8 cellular contexts compared by ENCODE assay signal in the genomic region with DNA sequence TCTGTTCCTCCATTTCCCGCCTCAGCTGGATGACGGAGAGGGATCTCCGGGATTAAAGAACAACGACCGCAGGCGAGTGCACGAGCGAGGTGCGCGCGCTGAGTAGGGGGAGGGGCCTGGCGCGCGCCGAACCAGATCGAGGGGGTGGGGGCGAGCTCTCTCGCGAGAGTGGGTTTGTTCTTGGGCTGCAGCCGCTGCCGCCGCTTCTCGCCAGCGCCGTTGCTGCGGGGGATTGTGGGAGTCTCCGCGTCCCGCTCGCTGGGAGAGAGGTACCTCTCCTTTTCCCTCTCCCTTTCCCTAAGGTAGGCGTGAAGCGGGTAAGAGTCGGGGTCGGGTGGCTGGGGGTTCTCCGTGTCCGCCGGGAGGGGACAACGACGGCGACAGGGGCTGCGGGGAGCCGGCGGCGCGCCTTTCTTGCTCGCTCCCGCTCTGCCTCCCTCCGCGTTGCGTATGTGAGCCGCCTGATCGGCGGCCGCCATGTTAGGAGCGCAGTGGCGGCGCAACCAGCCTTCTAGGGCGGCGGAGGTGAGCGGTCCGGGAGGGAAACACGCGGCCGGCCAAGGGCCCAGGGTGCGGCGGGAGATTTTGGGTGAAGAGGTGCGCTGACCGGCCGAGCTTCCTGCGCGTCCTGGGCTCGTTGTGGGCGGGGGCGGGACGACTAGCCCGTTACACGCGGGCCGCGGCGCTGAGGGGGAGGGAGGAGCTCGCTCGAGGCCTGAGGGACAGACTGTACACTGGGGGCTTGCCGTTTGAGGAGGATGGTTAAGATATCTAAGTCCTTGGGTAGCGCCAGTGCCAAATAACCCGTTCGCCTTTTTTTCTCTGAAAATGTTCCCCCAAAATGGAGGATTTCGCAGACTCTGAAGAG. TPM values are rescaled to one million over a fixed set of nuclear protein-coding genes. Genes with fewer than 3 reads are reported as not detected.
DNase-seq lines count a peak whose midpoint lies in the region; ATAC-seq lines count a peak whose summit lies in the region.

A gene with protein sequence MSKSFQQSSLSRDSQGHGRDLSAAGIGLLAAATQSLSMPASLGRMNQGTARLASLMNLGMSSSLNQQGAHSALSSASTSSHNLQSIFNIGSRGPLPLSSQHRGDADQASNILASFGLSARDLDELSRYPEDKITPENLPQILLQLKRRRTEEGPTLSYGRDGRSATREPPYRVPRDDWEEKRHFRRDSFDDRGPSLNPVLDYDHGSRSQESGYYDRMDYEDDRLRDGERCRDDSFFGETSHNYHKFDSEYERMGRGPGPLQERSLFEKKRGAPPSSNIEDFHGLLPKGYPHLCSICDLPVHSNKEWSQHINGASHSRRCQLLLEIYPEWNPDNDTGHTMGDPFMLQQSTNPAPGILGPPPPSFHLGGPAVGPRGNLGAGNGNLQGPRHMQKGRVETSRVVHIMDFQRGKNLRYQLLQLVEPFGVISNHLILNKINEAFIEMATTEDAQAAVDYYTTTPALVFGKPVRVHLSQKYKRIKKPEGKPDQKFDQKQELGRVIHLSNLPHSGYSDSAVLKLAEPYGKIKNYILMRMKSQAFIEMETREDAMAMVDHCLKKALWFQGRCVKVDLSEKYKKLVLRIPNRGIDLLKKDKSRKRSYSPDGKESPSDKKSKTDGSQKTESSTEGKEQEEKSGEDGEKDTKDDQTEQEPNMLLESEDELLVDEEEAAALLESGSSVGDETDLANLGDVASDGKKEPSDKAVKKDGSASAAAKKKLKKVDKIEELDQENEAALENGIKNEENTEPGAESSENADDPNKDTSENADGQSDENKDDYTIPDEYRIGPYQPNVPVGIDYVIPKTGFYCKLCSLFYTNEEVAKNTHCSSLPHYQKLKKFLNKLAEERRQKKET (plus strand): TSS at position 237 of the 868 bp plus-strand sequence. CDS start 13,676 bp downstream, outside the sequence.

- H3K27me3 Mint-ChIP-seq in activated CD8-positive, alpha-beta memory T cell treated with anti-CD3 and anti-CD28 coated beads, Interleukin-2, amount 10 ng/mL, durations not matched to agents 7 days and 5 days = no peaks in the 10 kb centered on the region

- H3K4me2 ChIP-seq in mesendoderm (ENCODE audit: low read length) = peak within 1 kb of the TSS; percentile 75

- peak within 1 kb of the TSS; percentile 100 for H3K4me3 Mint-ChIP-seq in activated CD8-positive, alpha-beta memory T cell treated with anti-CD3 and anti-CD28 coated beads, Interleukin-2, amount 10 ng/mL, durations not matched to agents 7 days and 5 days

- H3K27me3 ChIP-seq in NT2/D1 (ENCODE audit: insufficient read depth, insufficient read length) (no peaks in the 10 kb centered on the region), endocrine pancreas (ENCODE audit: control insufficient read depth, insufficient read depth, low read length) (no peaks in the 10 kb centered on the region), mesendoderm (ENCODE audit: insufficient read depth, low read length, poor library complexity) (no peaks in the 10 kb centered on the region)

- H3K4me1 ChIP-seq in NT2/D1 (ENCODE audit: insufficient read depth, insufficient read length) (no peaks in the 10 kb centered on the region), endocrine pancreas (ENCODE audit: control insufficient read depth, insufficient read depth, low read length) (peaks cover 22% of the 10 kb centered on the region), mesendoderm (ENCODE audit: control insufficient read depth, low read depth, low read length) (peaks cover 7% of the 10 kb centered on the region)

- no peak within 1 kb of the TSS for H2BK15ac ChIP-seq in mesendoderm (replicated peaks; ENCODE audit: low read depth)

- peak within 1 kb of the TSS; percentile 48 for H3K23ac ChIP-seq in mesendoderm (ENCODE audit: low read length)

- CTCF ChIA-PET in activated CD8-positive, alpha-beta memory T cell treated with anti-CD3 and anti-CD28 coated beads, Interleukin-2, amount 10 ng/mL, durations not matched to agents 7 days and 5 days (lab: Charles Lee) = interaction anchor here (0.8 to 5.3 kb wide), 15 partner anchors 12 to 719 kb away, joined by 3 to 28 read pairs (median 4); a partner anchor contains a TSS

- peaks cover 30% of the 10 kb centered on the region for H3K36me3 Mint-ChIP-seq in activated CD8-positive, alpha-beta memory T cell treated with anti-CD3 and anti-CD28 coated beads, Interleukin-2, amount 10 ng/mL, durations not matched to agents 7 days and 5 days

- peak within 1 kb of the TSS; percentile 92 for H4K5ac ChIP-seq in mesendoderm (ENCODE audit: low read length)

- DNase-seq in COLO668 (lab: John Stamatoyannopoulos, UW; ENCODE audit: unreplicated experiment) = peak; percentile 93
- DNase-seq in HUDEP-2 (lab: John Stamatoyannopoulos, UW; ENCODE audit: unreplicated experiment in 76 of 76) = peak; percentile 31 to 95 (median 88)
- peak; percentile 87 for DNase-seq in NT2/D1 (ENCODE audit: low read depth, low spot score)
- peak; percentile 96 for DNase-seq in activated CD8-positive, alpha-beta memory T cell treated with anti-CD3 and anti-CD28 coated beads, Interleukin-2, amount 10 ng/mL, durations not matched to agents 7 days and 5 days
- DNase-seq in mesendoderm = peak; percentile 98
- peak; percentile 88 for DNase-seq in stimulated activated CD8-positive, alpha-beta memory T cell treated with anti-CD3 and anti-CD28 coated beads, Interleukin-15, amount 100 ng/mL, for 1 hour (ENCODE audit: low read depth)

- H3K56ac ChIP-seq in mesendoderm (ENCODE audit: low read length) = peak within 1 kb of the TSS; percentile 99

- H3K4ac ChIP-seq in mesendoderm (ENCODE audit: low read depth, low read length) = peak within 1 kb of the TSS; percentile 99

- peak within 1 kb of the TSS; percentile 96 for H3K27ac ChIP-seq in mesendoderm (ENCODE audit: low read depth, low read length)

- H3K36me3 ChIP-seq in NT2/D1 (ENCODE audit: insufficient read depth, insufficient read length, low read length) (peaks cover 14% of the 10 kb centered on the region), endocrine pancreas (ENCODE audit: control insufficient read depth, insufficient read depth, low read length) (no peaks in the 10 kb centered on the region), mesendoderm (ENCODE audit: control insufficient read depth, insufficient read depth, low read length) (no peaks in the 10 kb centered on the region)

- no peaks in the 10 kb centered on the region for H3K79me1 ChIP-seq in mesendoderm (ENCODE audit: low read length)

- peak within 1 kb of the TSS; percentile 43 for H4K8ac ChIP-seq in mesendoderm (ENCODE audit: low read depth, low read length)

- H2AK5ac ChIP-seq in mesendoderm (ENCODE audit: low read length) = peak within 1 kb of the TSS; percentile 32

- no peaks in the 10 kb centered on the region for H3K9me3 Mint-ChIP-seq in activated CD8-positive, alpha-beta memory T cell treated with anti-CD3 and anti-CD28 coated beads, Interleukin-2, amount 10 ng/mL, durations not matched to agents 7 days and 5 days (ENCODE audit: low read depth)

- ATAC-seq in GM21367 (IDR thresholded peaks at IDR 0.05; ENCODE audit: unreplicated experiment) = peak; percentile 66
- ATAC-seq in activated CD8-positive, alpha-beta memory T cell treated with anti-CD3 and anti-CD28 coated beads, Interleukin-2, amount 10 ng/mL, durations not matched to agents 7 days and 5 days = peak; percentile 88

- peaks cover 38% of the 10 kb centered on the region for H3K4me1 Mint-ChIP-seq in activated CD8-positive, alpha-beta memory T cell treated with anti-CD3 and anti-CD28 coated beads, Interleukin-2, amount 10 ng/mL, durations not matched to agents 7 days and 5 days

- peaks cover 51% of the 10 kb centered on the region for H3K79me2 ChIP-seq in mesendoderm (ENCODE audit: control insufficient read depth, insufficient read depth, low read length)

- WGBS in mesendoderm (ENCODE audit: extremely low coverage, insufficient coverage, low lambda C conversion rate) = no CpG with 5 or more reads among the region's 88 CpGs

- no peaks in the 10 kb centered on the region for H3K9me3 ChIP-seq in NT2/D1 (ENCODE audit: insufficient read depth, low read length)
- H3K9me3 ChIP-seq in endocrine pancreas (ENCODE audit: control insufficient read depth, low read length) = no peaks in the 10 kb centered on the region

- H2BK120ac ChIP-seq in mesendoderm (ENCODE audit: low read depth, low read length) = no peak within 1 kb of the TSS

- peak within 1 kb of the TSS; percentile 61 for H2BK5ac ChIP-seq in mesendoderm (ENCODE audit: low read length)

- peak within 1 kb of the TSS; percentile 99 for H3K27ac Mint-ChIP-seq in activated CD8-positive, alpha-beta memory T cell treated with anti-CD3 and anti-CD28 coated beads, Interleukin-2, amount 10 ng/mL, durations not matched to agents 7 days and 5 days

- H3K18ac ChIP-seq in mesendoderm (ENCODE audit: low read length) = peak within 1 kb of the TSS; percentile 78

- H3K4me3 ChIP-seq in NT2/D1 (ENCODE audit: insufficient read length, low read depth) (peak within 1 kb of the TSS; percentile 84), endocrine pancreas (ENCODE audit: control insufficient read depth, insufficient read depth, low read length) (peak within 1 kb of the TSS; percentile 93), mesendoderm (ENCODE audit: low read length) (peak within 1 kb of the TSS; percentile 53)

- H3K9ac ChIP-seq in NT2/D1 (ENCODE audit: insufficient read length, low read depth) = peak within 1 kb of the TSS; percentile 98
- H3K9ac ChIP-seq in endocrine pancreas (ENCODE audit: control insufficient read depth, insufficient read depth, low read length) = peak within 1 kb of the TSS; percentile 97
- H3K9ac ChIP-seq in mesendoderm (ENCODE audit: low read length) = peak within 1 kb of the TSS; percentile 99

RNA-seq across cellular contexts. Expression of the gene that starts here (rescaled TPM):
- 100 to 1,000 TPM; 149 to 195 TPM for total RNA-seq in activated CD8-positive, alpha-beta memory T cell treated with anti-CD3 and anti-CD28 coated beads, Interleukin-2, amount 10 ng/mL, durations not matched to agents 7 days and 5 days
- 275 TPM for polyA plus RNA-seq in mesendoderm (2013, experiment 1 of 2)
- 261 TPM for polyA plus RNA-seq in mesendoderm (2013, experiment 2 of 2)

Comparison
In these comparisons a context has a peak if more than half of its experiments do, and no peak if none do; other contexts are left out.
1. Peak in every context shown above with its lines: DNase-seq, ATAC-seq, H3K4me3 ChIP-seq and H3K27ac ChIP-seq.